Comparison of ENCODE assay signal across 16 cellular contexts in the genomic region with DNA sequence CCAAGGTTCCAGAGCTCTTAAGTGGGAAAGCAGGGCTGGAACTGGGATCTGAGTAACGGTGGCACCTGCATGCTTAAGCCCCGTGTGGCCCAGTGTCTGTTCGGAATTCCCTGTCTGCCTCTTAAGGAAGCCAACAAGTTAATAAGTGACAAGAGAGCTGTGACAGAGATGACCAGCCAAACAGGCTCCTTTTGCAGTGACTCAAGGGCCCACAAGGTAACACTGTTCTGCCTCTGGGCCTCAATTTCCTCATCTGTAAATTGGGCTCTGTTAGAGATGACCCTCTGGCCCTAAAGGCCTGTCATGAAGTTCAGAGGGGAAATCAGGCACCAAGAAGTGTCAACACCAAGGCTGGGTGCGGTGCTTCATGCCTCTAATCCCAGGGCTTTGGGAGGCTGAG. TPM values are rescaled to one million over a fixed set of nuclear protein-coding genes. Genes with fewer than 3 reads are reported as not detected.
A peak's percentile ranks its signal among the peaks of the same experiment; 100 is the strongest.
DNase-seq lines count a peak whose midpoint lies in the region; ATAC-seq, FAIRE-seq and TF ChIP-seq lines count a peak whose summit lies in the region.
"Had no signal": no experiment of that assay in that cellular context is flagged by ENCODE, and none has a peak within 500 bp of the region (broad histone marks: within the 10 kb centered on the region; RNA-seq: fewer than 3 reads in every experiment).

No MANE protein-coding gene starts in this region.

- no peaks in the 10 kb centered on the region for H3K27me3 ChIP-seq in MG63
- no peaks in the 10 kb centered on the region for H3K27me3 ChIP-seq in body of pancreas
- H3K27me3 ChIP-seq: BE2C had no signal

- intact Hi-C loops in kidney (cut with DNase I): no loop called here
- intact Hi-C loops in body of pancreas (cut with DNase I): no loop called here

- H3K4me1 ChIP-seq in kidney (ENCODE audit: control insufficient read depth in 1 of 2, insufficient read depth in 1 of 2, low read depth in 1 of 2, low read length in 2 of 2) (peaks cover 6 to 20% of the 10 kb centered on the region in 2 donors), body of pancreas (no peaks in the 10 kb centered on the region)
- H3K4me1 ChIP-seq: A549, BE2C had no signal

- in situ Hi-C loops in Caki2 (cut with HindIII; ENCODE audit: low pct_unique_long_range_greater_than_20kb, low sequenced_read_pairs): no loop called here

- H3K36me3 ChIP-seq in kidney (ENCODE audit: control insufficient read depth in 1 of 2, insufficient read depth in 2 of 2, low read length in 2 of 2): peaks cover 2 to 13% of the 10 kb centered on the region in 2 donors
- H3K36me3 ChIP-seq in MG63: no peaks in the 10 kb centered on the region
- H3K36me3 ChIP-seq in body of pancreas (replicated peaks in 1 of 2; ENCODE audit: insufficient read depth in 1 of 2, low read depth in 2 of 2): no peaks in the 10 kb centered on the region
- H3K36me3 ChIP-seq: BE2C had no signal

- 51 to 56% methylated on average over 4 of the region's 4 CpGs for WGBS in body of pancreas, 2 donors

- FAIRE-seq in kidney (lab: Jason Lieb, UNC): no peak
- FAIRE-seq: A549 had no signal

- H3K9ac ChIP-seq in kidney (ENCODE audit: low read length in 2 of 2): no peak overlapping the region

- H3K4me3 ChIP-seq in kidney (ENCODE audit: low read length in 2 of 2) (no peak overlapping the region), MG63 (no peak overlapping the region), body of pancreas (no peak overlapping the region)
- H3K4me3 ChIP-seq: A549, GM23338 had no signal

- H3K27ac ChIP-seq in kidney (ENCODE audit: low read depth in 2 of 2, low read length in 2 of 2) (no peak overlapping the region), body of pancreas (no peak overlapping the region)
- H3K27ac ChIP-seq: A549, C4-2B, HL-60 had no signal

- H3K9me3 ChIP-seq in kidney (ENCODE audit: control insufficient read depth in 1 of 2, low read length in 2 of 2) (no peaks in the 10 kb centered on the region), MG63 (no peaks in the 10 kb centered on the region), body of pancreas (no peaks in the 10 kb centered on the region)
- H3K9me3 ChIP-seq: A549, BE2C had no signal

- no peak for TF ChIP-seq CTCF in kidney (IDR thresholded peaks at IDR 0.05; ENCODE audit: borderline replicate concordance, extremely low read depth, insufficient read depth)
- no peak for TF ChIP-seq CTCF in body of pancreas (IDR thresholded peaks at IDR 0.05)

- no peak for TF ChIP-seq POLR2A in body of pancreas (IDR thresholded peaks at IDR 0.05)

- ATAC-seq in body of pancreas (no peak), GM21360 (IDR thresholded peaks at IDR 0.05; ENCODE audit: unreplicated experiment) (no peak)
- ATAC-seq: A549, GM23338 had no signal

- DNase-seq in Caki2 (ENCODE audit: low read depth) (peak; percentile 50), DMS53 treated with DMSO at 0.1 percent for 48 hours (lab: John Stamatoyannopoulos, UW; ENCODE audit: unreplicated experiment) (peak; percentile 23), kidney (peak; percentile 41), renal cortical epithelial cell (ENCODE audit: low read depth) (peak; percentile 48), MG63 (no peak), body of pancreas (no peak)
- DNase-seq: BE2C; CD4-positive, alpha-beta memory T cell; H7 had no signal

RNA-seq across cellular contexts. Expression of gene USH1C, which starts 18.6 kb away (rescaled TPM):
- total RNA-seq in Caki2 (2014; rRNA removed; shearing (Covaris generic); ENCODE audit: low replicate concordance): 0.32 and 2.1 TPM in 2 replicates
- total RNA-seq in kidney (38.6 TPM), renal cortical epithelial cell (3.2 and 5.9 TPM in 2 replicates), body of pancreas (10 to 100 TPM; 12.7 to 20.8 TPM)
- polyA plus RNA-seq in kidney (ENCODE audit: insufficient read depth, low read depth, low replicate concordance): 107 TPM
- total RNA-seq in MG63 (2014; rRNA removed; shearing (Covaris generic); ENCODE audit: low replicate concordance): not detected in 2 replicates
- total RNA-seq: CD4-positive, alpha-beta memory T cell; Daoy had no signal
- polyA plus RNA-seq: AG04450; CD4-positive, alpha-beta memory T cell had no signal

RNA-seq across cellular contexts. Expression of gene OTOG, which starts 21.5 kb away (rescaled TPM):
- not detected in 2 replicates for total RNA-seq in Caki2 (2014; rRNA removed; shearing (Covaris generic); ENCODE audit: low replicate concordance)
- total RNA-seq in kidney (0.06 TPM), renal cortical epithelial cell (not detected in 2 replicates), body of pancreas (not detected)
- not detected for polyA plus RNA-seq in kidney (ENCODE audit: insufficient read depth, low read depth, low replicate concordance)
- total RNA-seq in MG63 (2014; rRNA removed; shearing (Covaris generic); ENCODE audit: low replicate concordance): not detected in 2 replicates
- total RNA-seq: CD4-positive, alpha-beta memory T cell; Daoy had no signal
- polyA plus RNA-seq: A549; AG04450; CD4-positive, alpha-beta memory T cell had no signal

RNA-seq across cellular contexts. Expression of gene ABCC8, which starts 48.9 kb away (rescaled TPM):
- not detected in 2 replicates for total RNA-seq in Caki2 (2014; rRNA removed; shearing (Covaris generic); ENCODE audit: low replicate concordance)
- total RNA-seq in kidney (1.3 TPM), renal cortical epithelial cell (not detected in 2 replicates), body of pancreas (10 to 100 TPM; 42.5 to 87.0 TPM)
- polyA plus RNA-seq in kidney (ENCODE audit: insufficient read depth, low read depth, low replicate concordance): 3.2 TPM
- not detected in 2 replicates for total RNA-seq in MG63 (2014; rRNA removed; shearing (Covaris generic); ENCODE audit: low replicate concordance)
- total RNA-seq: CD4-positive, alpha-beta memory T cell; Daoy had no signal
- polyA plus RNA-seq: AG04450; CD4-positive, alpha-beta memory T cell had no signal

Comparison
In these comparisons a context has a peak if more than half of its experiments do, and no peak if none do; other contexts are left out.
1. DNase-seq: peak in Caki2 (single experiment), DMS53 treated with DMSO at 0.1 percent for 48 hours (single experiment), kidney (single experiment) and renal cortical epithelial cell (single experiment); none in MG63 (single experiment) and body of pancreas (0 of 4).
2. RNA of gene ABCC8, which starts 48.9 kb away (total RNA-seq): 42.5 to 87.0 TPM in body of pancreas; 1.3 TPM in kidney (single experiment), not detected in Caki2, not detected in renal cortical epithelial cell and not detected in MG63; every median in the first group is over 10 times any median in the second.